ENCODE assay signal across 21 cellular contexts in the genomic region with DNA sequence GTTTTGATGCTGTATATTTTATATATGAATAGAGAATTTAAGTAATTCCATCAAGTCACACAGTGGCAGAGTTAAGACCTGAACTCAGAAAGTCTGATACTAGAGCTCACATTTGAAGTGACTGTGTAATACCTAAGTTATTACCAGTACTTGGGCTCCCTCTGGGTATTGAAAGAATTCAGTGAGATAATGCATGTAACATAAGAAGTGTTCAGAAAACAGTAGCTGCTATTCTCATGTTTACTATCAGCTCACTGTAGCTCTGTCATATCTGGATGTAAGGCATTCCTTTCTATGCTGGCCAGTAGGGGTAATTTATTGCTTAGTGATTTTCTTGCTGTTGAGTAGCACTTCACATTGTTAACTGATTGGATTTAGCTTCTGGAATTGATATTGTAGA. TPM values are rescaled to one million over a fixed set of nuclear protein-coding genes. Genes with fewer than 3 reads are reported as not detected.
A peak's percentile ranks its signal among the peaks of the same experiment; 100 is the strongest.
DNase-seq lines count a peak whose midpoint lies in the region.
"Had no signal": no experiment of that assay in that cellular context is flagged by ENCODE, and none has a peak within 500 bp of the region (broad histone marks: within the 10 kb centered on the region; RNA-seq: fewer than 3 reads in every experiment).

No MANE protein-coding gene starts in this region.

- H3K4me1 ChIP-seq in trophoblast cell (ENCODE audit: control insufficient read depth in 1 of 2, insufficient read depth in 2 of 2, low read length in 2 of 2), result no peaks in the 10 kb centered on the region
- H3K4me1 ChIP-seq: esophagus muscularis mucosa, right atrium auricular region had no signal

- no peak overlapping the region for H3K18ac ChIP-seq in trophoblast cell (ENCODE audit: low read length)

- no peaks in the 10 kb centered on the region for H3K27me3 ChIP-seq in trophoblast cell (ENCODE audit: insufficient read depth, low read length)
- H3K27me3 ChIP-seq: esophagus muscularis mucosa, right atrium auricular region, transverse colon had no signal

- H3K4me3 Mint-ChIP-seq in activated T-helper 1 cell treated with anti-CD3 and anti-CD28 coated beads, Interleukin-12 subunit alpha, Interleukin-12 subunit beta, Interleukin-2, Interleukin-4 antibody, amounts not matched to agents 30 ng/mL and 10 ng/mL and 1 ng/mL, durations not matched to agents 14 hours and 24 hours and 36 hours, result no peak overlapping the region
- H3K4me3 Mint-ChIP-seq: activated CD4-positive, alpha-beta T cell treated with anti-CD3 and anti-CD28 coated beads for 36 hours had no signal

- intact Hi-C loops in activated T-helper 1 cell treated with anti-CD3 and anti-CD28 coated beads, Interleukin-12 subunit alpha, Interleukin-12 subunit beta, Interleukin-2, Interleukin-4 antibody, amounts not matched to agents 30 ng/mL and 10 ng/mL and 1 ng/mL, durations not matched to agents 14 hours and 24 hours and 36 hours (cut with micrococcal nuclease), result loop anchor here (10.0 kb wide), 1 partner anchor 48 kb away; a partner anchor contains a TSS

- no peak overlapping the region for H2BK12ac ChIP-seq in trophoblast cell (ENCODE audit: low read length)

- H3K79me2 ChIP-seq in trophoblast cell (ENCODE audit: control insufficient read depth, insufficient read depth, low read length, poor library complexity), result no peaks in the 10 kb centered on the region

- H3K9me3 ChIP-seq in trophoblast cell (ENCODE audit: insufficient read depth, low read depth, low read length), result no peaks in the 10 kb centered on the region
- H3K9me3 ChIP-seq: Caco-2, esophagus muscularis mucosa, right atrium auricular region, transverse colon had no signal

- H3K27ac Mint-ChIP-seq in activated T-helper 1 cell treated with anti-CD3 and anti-CD28 coated beads, Interleukin-12 subunit alpha, Interleukin-12 subunit beta, Interleukin-2, Interleukin-4 antibody, amounts not matched to agents 30 ng/mL and 10 ng/mL and 1 ng/mL, durations not matched to agents 14 hours and 24 hours and 36 hours, result no peak overlapping the region
- H3K27ac Mint-ChIP-seq: activated CD4-positive, alpha-beta T cell treated with anti-CD3 and anti-CD28 coated beads for 36 hours; activated naive CD4-positive, alpha-beta T cell treated with anti-CD3 and anti-CD28 coated beads, Interleukin-2, amount 50 U/mL, for 72 hours had no signal

- no peaks in the 10 kb centered on the region for H3K9me3 Mint-ChIP-seq in activated T-helper 1 cell treated with anti-CD3 and anti-CD28 coated beads, Interleukin-12 subunit alpha, Interleukin-12 subunit beta, Interleukin-2, Interleukin-4 antibody, amounts not matched to agents 30 ng/mL and 10 ng/mL and 1 ng/mL, durations not matched to agents 14 hours and 24 hours and 36 hours
- H3K9me3 Mint-ChIP-seq: activated naive CD4-positive, alpha-beta T cell treated with anti-CD3 and anti-CD28 coated beads, Interleukin-2, amount 50 U/mL, for 72 hours had no signal

- no peak overlapping the region for H2AK5ac ChIP-seq in trophoblast cell (ENCODE audit: low read length)

- no peak overlapping the region for H4K8ac ChIP-seq in trophoblast cell (ENCODE audit: low read depth, low read length)

- H2BK120ac ChIP-seq in trophoblast cell (ENCODE audit: insufficient read depth, low read length, poor library complexity), result no peak overlapping the region

- DNase-seq in GM03348 (ENCODE audit: low spot score) (peak; percentile 17), NCI-H69 (lab: John Stamatoyannopoulos, UW) (peak; percentile 21), dermis blood vessel endothelial cell (peak; percentile 24), trophoblast cell (peak; percentile 14 to 86), 8988T (no peak)
- DNase-seq in activated T-helper 1 cell treated with anti-CD3 and anti-CD28 coated beads, Interleukin-12 subunit alpha, Interleukin-12 subunit beta, Interleukin-2, Interleukin-4 antibody, amounts not matched to agents 30 ng/mL and 10 ng/mL and 1 ng/mL, durations not matched to agents 14 hours and 24 hours and 36 hours (ENCODE audit: low spot score), result no peak
- DNase-seq in NK-92 treated with Interleukin-12 subunit alpha and Interleukin-12 subunit beta, amount 100 ng/mL, for 24 hours (lab: John Stamatoyannopoulos, UW), result no peak
- DNase-seq: activated CD4-positive, alpha-beta T cell treated with anti-CD3 and anti-CD28 coated beads for 36 hours; Caco-2; KBM-7; NCI-H1417; NCI-H524; RPMI8226; stimulated activated CD4-positive, alpha-beta T cell treated with anti-CD3 and anti-CD28 coated beads, Interleukin-4, amount 100 ng/mL, for 24 hours; transverse colon had no signal

- no peak overlapping the region for H3K27ac ChIP-seq in trophoblast cell (ENCODE audit: low read depth, low read length)
- H3K27ac ChIP-seq: esophagus muscularis mucosa, right atrium auricular region, transverse colon had no signal

- H3K14ac ChIP-seq in trophoblast cell (ENCODE audit: low read length), result no peak overlapping the region

- H4K12ac ChIP-seq in trophoblast cell (ENCODE audit: low read depth, low read length), result no peak overlapping the region

- H2BK5ac ChIP-seq in trophoblast cell (ENCODE audit: low read depth, low read length, poor library complexity), result no peak overlapping the region

- H3K23ac ChIP-seq in trophoblast cell (ENCODE audit: low read length), result no peak overlapping the region

- H3K27me3 Mint-ChIP-seq in activated T-helper 1 cell treated with anti-CD3 and anti-CD28 coated beads, Interleukin-12 subunit alpha, Interleukin-12 subunit beta, Interleukin-2, Interleukin-4 antibody, amounts not matched to agents 30 ng/mL and 10 ng/mL and 1 ng/mL, durations not matched to agents 14 hours and 24 hours and 36 hours (ENCODE audit: insufficient read depth), result no peaks in the 10 kb centered on the region
- H3K27me3 Mint-ChIP-seq: activated CD4-positive, alpha-beta T cell treated with anti-CD3 and anti-CD28 coated beads for 36 hours had no signal

- no peaks in the 10 kb centered on the region for H3K4me1 Mint-ChIP-seq in activated T-helper 1 cell treated with anti-CD3 and anti-CD28 coated beads, Interleukin-12 subunit alpha, Interleukin-12 subunit beta, Interleukin-2, Interleukin-4 antibody, amounts not matched to agents 30 ng/mL and 10 ng/mL and 1 ng/mL, durations not matched to agents 14 hours and 24 hours and 36 hours (ENCODE audit: low read depth)
- H3K4me1 Mint-ChIP-seq: activated CD4-positive, alpha-beta T cell treated with anti-CD3 and anti-CD28 coated beads for 36 hours had no signal

- no peak overlapping the region for H3K4me2 ChIP-seq in trophoblast cell (ENCODE audit: low read length)

- peaks cover 8 to 9% of the 10 kb centered on the region in 2 experiments for H3K36me3 ChIP-seq in trophoblast cell (ENCODE audit: control insufficient read depth in 1 of 2, insufficient read depth in 2 of 2, low read length in 2 of 2)

- H3K9ac ChIP-seq in trophoblast cell (ENCODE audit: low read length), result no peak overlapping the region

- H3K4me3 ChIP-seq in trophoblast cell (ENCODE audit: low read depth, low read length), result no peak overlapping the region
- H3K4me3 ChIP-seq: esophagus muscularis mucosa, right atrium auricular region, transverse colon had no signal

- no peak overlapping the region for H3K4ac ChIP-seq in trophoblast cell (ENCODE audit: low read depth, low read length)

- H3K36me3 Mint-ChIP-seq in activated T-helper 1 cell treated with anti-CD3 and anti-CD28 coated beads, Interleukin-12 subunit alpha, Interleukin-12 subunit beta, Interleukin-2, Interleukin-4 antibody, amounts not matched to agents 30 ng/mL and 10 ng/mL and 1 ng/mL, durations not matched to agents 14 hours and 24 hours and 36 hours (ENCODE audit: low read depth), result peaks cover 16% of the 10 kb centered on the region

- no peak overlapping the region for H4K91ac ChIP-seq in trophoblast cell (ENCODE audit: low read depth, low read length)

- no peaks in the 10 kb centered on the region for H3K79me1 ChIP-seq in trophoblast cell (ENCODE audit: low read length)

- H2AFZ ChIP-seq in trophoblast cell (ENCODE audit: insufficient read depth, low read length, poor library complexity), result no peak overlapping the region

RNA-seq across cellular contexts. Expression of a gene that starts 44.6 kb away (rescaled TPM):
- total RNA-seq in dermis blood vessel endothelial cell, result not detected in 2 replicates
- not detected in 2 replicates for polyA plus RNA-seq in trophoblast cell (2013)
- not detected in 2 replicates for total RNA-seq in activated T-helper 1 cell treated with anti-CD3 and anti-CD28 coated beads, Interleukin-12 subunit alpha, Interleukin-12 subunit beta, Interleukin-2, Interleukin-4 antibody, amounts not matched to agents 30 ng/mL and 10 ng/mL and 1 ng/mL, durations not matched to agents 14 hours and 24 hours and 36 hours
- total RNA-seq: activated CD4-positive, alpha-beta T cell treated with anti-CD3 and anti-CD28 coated beads for 36 hours; activated naive CD4-positive, alpha-beta T cell treated with anti-CD3 and anti-CD28 coated beads, Interleukin-2, amount 50 U/mL, for 72 hours; Caco-2; esophagus muscularis mucosa; lung microvascular endothelial cell; right atrium auricular region; T-helper 2 cell treated with Interferon-gamma antibody and Interleukin-4, amounts not matched to agents 100 ng/mL and 5 ng/mL, for 36 hours; transverse colon had no signal
- polyA plus RNA-seq: neural cell had no signal

RNA-seq across cellular contexts. Expression of a gene that starts 49.6 kb away (rescaled TPM):
- 97.5 and 121 TPM in 2 replicates for total RNA-seq in dermis blood vessel endothelial cell
- 50.0 and 51.3 TPM in 2 replicates for polyA plus RNA-seq in trophoblast cell (2013)
- 92.1 and 94.0 TPM in 2 replicates for total RNA-seq in activated T-helper 1 cell treated with anti-CD3 and anti-CD28 coated beads, Interleukin-12 subunit alpha, Interleukin-12 subunit beta, Interleukin-2, Interleukin-4 antibody, amounts not matched to agents 30 ng/mL and 10 ng/mL and 1 ng/mL, durations not matched to agents 14 hours and 24 hours and 36 hours

Comparison
In these comparisons a context has a peak if more than half of its experiments do, and no peak if none do; other contexts are left out.
1. DNase-seq: peak in GM03348 (single experiment), NCI-H69 (single experiment), dermis blood vessel endothelial cell (single experiment) and trophoblast cell (2 of 2); none in activated T-helper 1 cell treated with anti-CD3 and anti-CD28 coated beads, Interleukin-12 subunit alpha, Interleukin-12 subunit beta, Interleukin-2, Interleukin-4 antibody, amounts not matched to agents 30 ng/mL and 10 ng/mL and 1 ng/mL, durations not matched to agents 14 hours and 24 hours and 36 hours (single experiment), 8988T (single experiment) and NK-92 treated with Interleukin-12 subunit alpha and Interleukin-12 subunit beta, amount 100 ng/mL, for 24 hours (single experiment).